8 cellular contexts compared by ENCODE assay signal in genomic region chr20:297098-297924, GRCh38. TPM values are rescaled to one million over a fixed set of nuclear protein-coding genes. Genes with fewer than 3 reads are reported as not detected.
DNase-seq lines count a peak whose midpoint lies in the region; ATAC-seq and TF ChIP-seq lines count a peak whose summit lies in the region.

ZCCHC3 (plus strand) TSS chr20:297570; CDS start chr20:297587, 17 bp downstream.

- H3K27me3 ChIP-seq in mammary epithelial cell (ENCODE audit: insufficient read depth, low read length), result no peaks in the 10 kb centered on the region

- 2% methylated on average over 40 of the region's 99 CpGs for WGBS in mammary epithelial cell (ENCODE audit: low coverage, missing lambda C conversion rate)

- TSS peak; percentile 68 for BruUV-seq in mammary epithelial cell (replicated peaks; lab: Mats Ljungman, UMichigan)

- intact Hi-C loops in mammary epithelial cell (cut with micrococcal nuclease), result loop anchor here (1.0 kb wide), 1 partner anchor 27 kb away; no protein-coding TSS in a partner anchor

- peak within 1 kb of the TSS; percentile 67 for H2AFZ ChIP-seq in mammary epithelial cell (ENCODE audit: low read depth, low read length)

- H3K4me2 ChIP-seq in mammary epithelial cell (ENCODE audit: insufficient read depth, low read depth, low read length), result peak within 1 kb of the TSS; percentile 91

- H3K4me1 ChIP-seq in mammary epithelial cell (ENCODE audit: insufficient read depth, low read length), result peaks cover 23% of the 10 kb centered on the region

- dilution Hi-C loops in mammary epithelial cell (cut with HindIII; ENCODE audit: low sequenced_read_pairs), result no loop called here

- peak; percentile 59 for ATAC-seq in GM18870 (IDR thresholded peaks at IDR 0.05; ENCODE audit: unreplicated experiment)
- ATAC-seq in HG03135 (IDR thresholded peaks at IDR 0.05; ENCODE audit: unreplicated experiment), result peak; percentile 74

- peak within 1 kb of the TSS; percentile 88 for H3K27ac ChIP-seq in mammary epithelial cell (ENCODE audit: insufficient read depth, low read depth, low read length)

- TF ChIP-seq CTCF in WI38 (IDR thresholded peaks at IDR 0.05; ENCODE audit: low read depth, low read length) (no peak), mammary epithelial cell (conservative IDR thresholded peaks at IDR 0.05 in 1 of 2, IDR thresholded peaks at IDR 0.05 in 1 of 2; ENCODE audit: extremely low read depth in 1 of 2, insufficient read depth in 1 of 2, low read depth in 1 of 2, low read length in 2 of 2) (peak in 1 of 2 donors; percentile 16)

- H3K4me3 ChIP-seq in WI38 (ENCODE audit: low read depth, low read length) (peak within 1 kb of the TSS; percentile 92), mammary epithelial cell (replicated peaks in 1 of 3; ENCODE audit: insufficient read depth in 1 of 3, low read depth in 2 of 3, low read length in 3 of 3) (peak within 1 kb of the TSS; percentile 69 to 84 (median 77))

- DNase-seq in AG08396 (ENCODE audit: low spot score), result peak; percentile 90
- DNase-seq in NCI-H2196 (lab: John Stamatoyannopoulos, UW; ENCODE audit: unreplicated experiment), result peak; percentile 92
- DNase-seq in mammary epithelial cell, result peak; percentile 90
- peak; percentile 85 for DNase-seq in iPS-NIHi7 (ENCODE audit: extremely low spot score)
- peak; percentile 80 for DNase-seq in smooth muscle cell of the brain vasculature (ENCODE audit: low read depth, low spot score)

- in situ Hi-C loops in mammary epithelial cell (cut with MboI; ENCODE audit: low sequenced_read_pairs in 2 of 2), result no loop called here

- H3K9me3 ChIP-seq in mammary epithelial cell (replicated peaks; ENCODE audit: insufficient read depth, low read length), result no peaks in the 10 kb centered on the region

- CTCF ChIA-PET in mammary epithelial cell (lab: Charles Lee; ENCODE audit: low non-redundant PET), result interaction anchor here (1.1 kb wide), 1 partner anchor 33 kb away, joined by 3 read pairs; no protein-coding TSS in a partner anchor

- peaks cover 3% of the 10 kb centered on the region for H3K36me3 ChIP-seq in mammary epithelial cell (ENCODE audit: insufficient read depth, low read length)

- H3K79me2 ChIP-seq in mammary epithelial cell (ENCODE audit: insufficient read depth, low read length), result peaks cover 33% of the 10 kb centered on the region

- no peaks in the 10 kb centered on the region for H4K20me1 ChIP-seq in mammary epithelial cell (ENCODE audit: insufficient read depth, low read length)

- H3K9ac ChIP-seq in mammary epithelial cell (ENCODE audit: insufficient read depth, low read length), result peak within 1 kb of the TSS; percentile 60

RNA-seq across cellular contexts. Expression of gene ZCCHC3, which starts in this region (rescaled TPM):
- 10 to 100 TPM in 1 of 2 donors, 1 to 10 TPM in 1; 9.2 to 11.5 TPM for total RNA-seq in mammary epithelial cell
- polyA plus RNA-seq in mammary epithelial cell, result 6.6 TPM
- polyA minus RNA-seq in mammary epithelial cell, result 9.7 TPM

Comparison
In these comparisons a context has a peak if more than half of its experiments do, and no peak if none do; other contexts are left out.
1. Peak in every context shown above with its lines: DNase-seq, ATAC-seq, H3K4me3 ChIP-seq and H3K27ac ChIP-seq.